Comparison of ENCODE assay signal across 8 cellular contexts in the genomic region with DNA sequence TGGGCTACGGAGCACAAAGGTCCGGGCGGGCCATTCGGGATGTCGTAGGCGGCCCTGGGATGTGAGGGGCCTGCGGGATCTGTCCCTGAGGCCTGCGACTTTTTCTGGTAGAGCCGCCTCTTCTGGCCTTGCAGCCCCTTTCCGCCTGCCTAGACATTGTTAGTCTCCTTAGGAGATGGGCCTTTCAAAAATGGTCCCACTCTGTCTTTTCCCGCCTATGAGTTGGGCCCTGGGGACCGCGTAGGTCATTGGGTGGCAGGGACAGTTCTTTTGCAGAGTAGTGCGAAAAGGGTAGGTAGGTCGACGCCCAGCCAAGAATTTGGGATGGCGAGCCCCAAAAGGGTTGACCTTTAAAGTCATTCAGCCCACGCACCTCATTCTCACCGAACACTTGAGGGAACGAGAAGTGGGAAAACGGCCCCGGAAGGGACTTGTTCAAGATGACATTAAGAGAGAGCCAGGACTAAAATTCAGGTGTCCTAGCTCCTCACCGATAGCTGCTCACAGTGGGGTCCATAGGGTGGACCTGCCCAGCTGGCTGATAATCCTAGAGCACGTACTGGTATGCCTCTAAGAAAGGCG. TPM values are rescaled to one million over a fixed set of nuclear protein-coding genes. Genes with fewer than 3 reads are reported as not detected.
DNase-seq lines count a peak whose midpoint lies in the region; ATAC-seq and TF ChIP-seq lines count a peak whose summit lies in the region.

No MANE protein-coding gene starts in this region.

- DNase-seq in activated CD4-positive, alpha-beta T cell treated with anti-CD3 and anti-CD28 coated beads, Interleukin-2, amount 10 ng/mL, durations not matched to agents 24 days and 14 days: no peak
- DNase-seq in activated CD4-positive, alpha-beta T cell treated with anti-CD3 and anti-CD28 coated beads for 4 hours: no peak
- DNase-seq in left lung: no peak
- DNase-seq in testis: no peak
- DNase-seq in Kasumi-1 (lab: John Stamatoyannopoulos, UW): no peak
- DNase-seq in A172 (ENCODE audit: low spot score): no peak
- DNase-seq in effector CD4-positive, alpha-beta T cell: no peak

- no peak for TF ChIP-seq CTCF in left lung (IDR thresholded peaks at IDR 0.05)
- TF ChIP-seq CTCF in testis (IDR thresholded peaks at IDR 0.05): no peak

- H3K36me3 Mint-ChIP-seq in activated CD4-positive, alpha-beta T cell treated with anti-CD3 and anti-CD28 coated beads, Interleukin-2, amount 10 ng/mL, durations not matched to agents 24 days and 14 days (ENCODE audit: low read depth): peaks cover 31% of the 10 kb centered on the region

- no peaks in the 10 kb centered on the region for H3K9me3 ChIP-seq in left lung
- H3K9me3 ChIP-seq in testis: no peaks in the 10 kb centered on the region

- H3K4me1 ChIP-seq in left lung: peaks cover 9 to 37% of the 10 kb centered on the region in 2 donors
- H3K4me1 ChIP-seq in testis: peaks cover 13% of the 10 kb centered on the region

- H3K27me3 Mint-ChIP-seq in activated CD4-positive, alpha-beta T cell treated with anti-CD3 and anti-CD28 coated beads, Interleukin-2, amount 10 ng/mL, durations not matched to agents 24 days and 14 days: no peaks in the 10 kb centered on the region

- no peaks in the 10 kb centered on the region for H3K27me3 ChIP-seq in left lung
- H3K27me3 ChIP-seq in testis: no peaks in the 10 kb centered on the region

- H3K4me3 ChIP-seq in left lung (peak overlapping the region; percentile 98 to 99), testis (peak overlapping the region; percentile 95 to 99)

- H3K36me3 ChIP-seq in left lung (peaks cover 0 to 40% of the 10 kb centered on the region in 2 donors), testis (ENCODE audit: low read depth, missing control alignments) (no peaks in the 10 kb centered on the region)

- H3K9me3 Mint-ChIP-seq in activated CD4-positive, alpha-beta T cell treated with anti-CD3 and anti-CD28 coated beads, Interleukin-2, amount 10 ng/mL, durations not matched to agents 24 days and 14 days: no peaks in the 10 kb centered on the region

- H3K27ac ChIP-seq in angular gyrus (ENCODE audit: low read depth, low read length): peak overlapping the region; percentile 89
- H3K27ac ChIP-seq in left lung: peak overlapping the region; percentile 71 to 95
- peak overlapping the region; percentile 79 to 89 for H3K27ac ChIP-seq in testis

- peaks cover 31% of the 10 kb centered on the region for H3K4me1 Mint-ChIP-seq in activated CD4-positive, alpha-beta T cell treated with anti-CD3 and anti-CD28 coated beads, Interleukin-2, amount 10 ng/mL, durations not matched to agents 24 days and 14 days

- intact Hi-C loops in activated CD4-positive, alpha-beta T cell treated with anti-CD3 and anti-CD28 coated beads, Interleukin-2, amount 10 ng/mL, durations not matched to agents 24 days and 14 days (cut with micrococcal nuclease): loop anchor here (1.0 to 5.0 kb wide), 3 partner anchors 13 to 150 kb away; a partner anchor contains a TSS
- intact Hi-C loops in left lung (cut with DNase I) (no loop called here), testis (cut with DNase I; ENCODE audit: low total_unique reads) (no loop called here)

- TF ChIP-seq POLR2A in testis (IDR thresholded peaks at IDR 0.05): no peak

- WGBS in testis, 2 donors: 18 to 21% methylated on average over 15 to 22 of the region's 25 CpGs

- H3K4me3 Mint-ChIP-seq in activated CD4-positive, alpha-beta T cell treated with anti-CD3 and anti-CD28 coated beads, Interleukin-2, amount 10 ng/mL, durations not matched to agents 24 days and 14 days: peak overlapping the region; percentile 81

- ATAC-seq in left lung: no peak

- peak overlapping the region; percentile 66 for H3K27ac Mint-ChIP-seq in activated CD4-positive, alpha-beta T cell treated with anti-CD3 and anti-CD28 coated beads, Interleukin-2, amount 10 ng/mL, durations not matched to agents 24 days and 14 days

RNA-seq across cellular contexts. Expression of a gene that starts 0.8 kb away (rescaled TPM):
- 105 and 115 TPM in 2 replicates for total RNA-seq in activated CD4-positive, alpha-beta T cell treated with anti-CD3 and anti-CD28 coated beads, Interleukin-2, amount 10 ng/mL, durations not matched to agents 24 days and 14 days
- 10 to 100 TPM; 65.0 to 67.7 TPM for total RNA-seq in left lung
- 100 to 1,000 TPM; 121 to 145 TPM for total RNA-seq in testis
- 115 TPM for polyA plus RNA-seq in testis (ENCODE audit: insufficient read depth, low read depth, low replicate concordance)
- 31.5 and 41.5 TPM in 2 replicates for total RNA-seq in A172 (2014; rRNA removed; shearing (Covaris generic))

RNA-seq across cellular contexts. Expression of a gene that starts 12.6 kb away (rescaled TPM):
- 302 TPM in 2 replicates for total RNA-seq in activated CD4-positive, alpha-beta T cell treated with anti-CD3 and anti-CD28 coated beads, Interleukin-2, amount 10 ng/mL, durations not matched to agents 24 days and 14 days
- total RNA-seq in left lung (100 to 1,000 TPM; 267 to 281 TPM), testis (100 to 1,000 TPM; 438 to 536 TPM)
- 212 TPM for polyA plus RNA-seq in testis (ENCODE audit: insufficient read depth, low read depth, low replicate concordance)
- total RNA-seq in A172 (2014; rRNA removed; shearing (Covaris generic)): 536 and 679 TPM in 2 replicates

RNA-seq across cellular contexts. Expression of a gene that starts 48.2 kb away (rescaled TPM):
- total RNA-seq in activated CD4-positive, alpha-beta T cell treated with anti-CD3 and anti-CD28 coated beads, Interleukin-2, amount 10 ng/mL, durations not matched to agents 24 days and 14 days: 26.1 and 26.9 TPM in 2 replicates
- total RNA-seq in left lung (10 to 100 TPM; 15.9 to 16.6 TPM), testis (10 to 100 TPM; 44.8 to 57.5 TPM)
- polyA plus RNA-seq in testis (ENCODE audit: insufficient read depth, low read depth, low replicate concordance): 49.7 TPM
- 12.5 and 19.8 TPM in 2 replicates for total RNA-seq in A172 (2014; rRNA removed; shearing (Covaris generic))

RNA-seq across cellular contexts. Expression of a gene that starts 48.7 kb away (rescaled TPM):
- not detected in 2 replicates for total RNA-seq in activated CD4-positive, alpha-beta T cell treated with anti-CD3 and anti-CD28 coated beads, Interleukin-2, amount 10 ng/mL, durations not matched to agents 24 days and 14 days
- under 1 TPM; 0.15 to 0.18 TPM for total RNA-seq in left lung
- under 1 TPM; 0.74 to 0.79 TPM for total RNA-seq in testis
- polyA plus RNA-seq in testis (ENCODE audit: insufficient read depth, low read depth, low replicate concordance): 0.67 TPM
- not detected in 2 replicates for total RNA-seq in A172 (2014; rRNA removed; shearing (Covaris generic))
